In the genomic region with DNA sequence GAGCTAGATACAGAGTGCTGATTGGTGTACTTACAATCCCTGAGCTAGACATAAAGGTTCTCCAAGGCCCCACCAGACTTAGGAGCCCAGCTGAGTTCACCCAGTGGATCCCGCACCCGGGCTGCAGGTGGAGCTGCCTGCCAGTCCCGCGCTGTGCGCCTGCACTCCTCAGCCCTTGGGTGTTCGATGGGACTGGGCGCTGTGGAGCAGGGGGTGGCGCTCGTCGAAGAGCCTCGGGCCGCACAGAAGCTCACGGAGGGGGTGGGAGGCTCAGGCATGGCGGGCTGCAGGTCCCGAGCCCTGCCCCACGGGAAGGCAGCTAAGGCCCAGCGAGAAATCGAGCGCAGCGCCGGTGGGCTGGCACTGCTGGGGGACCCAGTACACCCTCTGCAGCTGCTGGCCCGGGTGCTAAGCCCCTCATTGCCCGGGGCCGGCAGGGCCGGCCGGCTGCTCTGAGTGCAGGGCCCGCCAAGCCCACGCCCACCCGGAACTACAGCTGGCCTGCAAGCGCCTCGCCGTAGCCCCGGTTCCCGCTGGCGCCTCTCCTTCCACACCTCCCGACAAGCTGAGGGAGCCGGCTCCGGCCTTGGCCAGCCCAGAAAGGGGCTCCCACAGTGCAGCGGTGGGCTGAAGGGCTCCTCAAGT, we compare ENCODE assay signal across 3 cellular contexts. TPM values are rescaled to one million over a fixed set of nuclear protein-coding genes. Genes with fewer than 3 reads are reported as not detected.
"Had no signal": no experiment of that assay in that cellular context is flagged by ENCODE, and none has a peak within 500 bp of the region (broad histone marks: within the 10 kb centered on the region; RNA-seq: fewer than 3 reads in every experiment).

No MANE protein-coding gene starts in this region.

RNA-seq across cellular contexts. Expression of gene ACSBG1, which starts 11.7 kb away (rescaled TPM):
- total RNA-seq: IMR-90 had no signal
- polyA plus RNA-seq: IgD-negative memory B cell had no signal

RNA-seq across cellular contexts. Expression of gene DNAJA4, which starts 18.3 kb away (rescaled TPM):
- total RNA-seq: HT1080 had no signal
